In genomic region chr19:2850256-2850925, GRCh38 we compare ENCODE assay signal across 1 cellular context.
TF ChIP-seq lines count a peak whose summit lies in the region.

No MANE protein-coding gene starts in this region.

TF ChIP-seq in HepG2, 621 proteins besides CTCF, POLR2A, EP300 and RAD21:
- TF ChIP-seq ATF7 (IDR thresholded peaks at IDR 0.05) (peak; percentile 90), ATF7 (CRISPR knock-in tag; IDR thresholded peaks at IDR 0.05) (no peak), MEIS2 (CRISPR knock-in tag; IDR thresholded peaks at IDR 0.05) (no peak)
